17 cellular contexts compared by ENCODE assay signal in the genomic region with DNA sequence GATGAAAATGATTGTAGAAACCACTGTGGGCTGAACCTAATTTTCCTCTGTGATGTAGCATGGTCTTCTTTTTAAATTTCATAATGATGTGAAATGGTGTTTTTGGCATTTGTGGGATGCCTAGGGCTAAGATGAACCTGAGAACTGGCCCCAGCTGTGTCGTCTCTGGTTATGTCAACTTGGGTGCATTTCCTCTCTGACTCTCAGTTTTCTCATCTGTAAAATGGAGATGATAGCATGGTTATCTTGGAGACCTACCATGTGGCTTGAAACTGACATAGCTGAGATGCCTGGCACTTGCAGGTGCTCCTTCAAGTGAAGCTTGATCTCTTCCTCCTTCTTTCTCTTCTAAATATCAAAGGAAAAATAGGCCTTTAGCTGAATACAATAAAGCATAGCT.
"Had no signal": no experiment of that assay in that cellular context is flagged by ENCODE, and none has a peak within 500 bp of the region (broad histone marks: within the 10 kb centered on the region; RNA-seq: fewer than 3 reads in every experiment).

No MANE protein-coding gene starts in this region.

- H3K27ac Mint-ChIP-seq: activated CD4-positive, alpha-beta T cell treated with anti-CD3 and anti-CD28 coated beads for 36 hours; activated naive CD8-positive, alpha-beta T cell treated with anti-CD3 and anti-CD28 coated beads for 36 hours; activated T-helper 1 cell treated with anti-CD3 and anti-CD28 coated beads, Interleukin-12 subunit alpha, Interleukin-12 subunit beta, Interleukin-2, Interleukin-4 antibody, amounts not matched to agents 30 ng/mL and 10 ng/mL and 1 ng/mL, durations not matched to agents 14 hours and 24 hours and 36 hours; mesothelial cell of epicardium; nephron; stimulated activated naive B cell treated with anti-CD40 and anti-IgM and Interleukin-4, amounts not matched to agents 10 μg/mL and 1 μg/mL and 100 μg/mL, for 72 hours had no signal

- H3K27me3 ChIP-seq: sigmoid colon, upper lobe of left lung had no signal

- H3K9me3 Mint-ChIP-seq: activated naive CD8-positive, alpha-beta T cell treated with anti-CD3 and anti-CD28 coated beads for 36 hours; activated T-helper 1 cell treated with anti-CD3 and anti-CD28 coated beads, Interleukin-12 subunit alpha, Interleukin-12 subunit beta, Interleukin-2, Interleukin-4 antibody, amounts not matched to agents 30 ng/mL and 10 ng/mL and 1 ng/mL, durations not matched to agents 14 hours and 24 hours and 36 hours; mesothelial cell of epicardium; nephron; stimulated activated naive B cell treated with anti-CD40 and anti-IgM and Interleukin-4, amounts not matched to agents 10 μg/mL and 1 μg/mL and 100 μg/mL, for 72 hours had no signal

- H3K27ac ChIP-seq: parathyroid adenoma, sigmoid colon, thoracic aorta, upper lobe of left lung had no signal

- H3K36me3 Mint-ChIP-seq: activated naive CD8-positive, alpha-beta T cell treated with anti-CD3 and anti-CD28 coated beads for 36 hours; mesothelial cell of epicardium; stimulated activated naive B cell treated with anti-CD40 and anti-IgM and Interleukin-4, amounts not matched to agents 10 μg/mL and 1 μg/mL and 100 μg/mL, for 72 hours had no signal

- H3K4me1 ChIP-seq: parathyroid adenoma, sigmoid colon, upper lobe of left lung had no signal

- H3K9me3 ChIP-seq: sigmoid colon, thoracic aorta, upper lobe of left lung had no signal

- H3K36me3 ChIP-seq: sigmoid colon, thoracic aorta, upper lobe of left lung had no signal

- ATAC-seq: activated CD4-positive, alpha-beta T cell treated with anti-CD3 and anti-CD28 coated beads for 36 hours; left colon; stimulated activated naive B cell treated with anti-CD40 and anti-IgM and Interleukin-4, amounts not matched to agents 10 μg/mL and 1 μg/mL and 100 μg/mL, for 72 hours had no signal

- DNase-seq: activated CD4-positive, alpha-beta T cell treated with anti-CD3 and anti-CD28 coated beads for 36 hours; activated CD4-positive, alpha-beta T cell treated with anti-CD3 and anti-CD28 coated beads, Interleukin-2, amount 50 U/mL, for 48 hours; activated naive CD8-positive, alpha-beta T cell treated with anti-CD3 and anti-CD28 coated beads for 36 hours; activated T-cell treated with anti-CD3 and anti-CD28 coated beads for 4 hours; amniotic stem cell; caudate nucleus; hippocampal formation; left colon; sigmoid colon; stimulated activated naive B cell treated with anti-CD40 and anti-IgM and Interleukin-4, amounts not matched to agents 10 μg/mL and 1 μg/mL and 100 μg/mL, for 72 hours; upper lobe of left lung had no signal

- H3K4me1 Mint-ChIP-seq: activated CD4-positive, alpha-beta T cell treated with anti-CD3 and anti-CD28 coated beads for 36 hours; activated naive CD8-positive, alpha-beta T cell treated with anti-CD3 and anti-CD28 coated beads for 36 hours; mesothelial cell of epicardium; nephron; stimulated activated naive B cell treated with anti-CD40 and anti-IgM and Interleukin-4, amounts not matched to agents 10 μg/mL and 1 μg/mL and 100 μg/mL, for 72 hours had no signal

- H3K4me3 ChIP-seq: lung, sigmoid colon, thoracic aorta, upper lobe of left lung had no signal

- H3K9ac ChIP-seq: parathyroid adenoma had no signal

- H3K4me3 Mint-ChIP-seq: activated CD4-positive, alpha-beta T cell treated with anti-CD3 and anti-CD28 coated beads for 36 hours; activated naive CD8-positive, alpha-beta T cell treated with anti-CD3 and anti-CD28 coated beads for 36 hours; activated T-helper 1 cell treated with anti-CD3 and anti-CD28 coated beads, Interleukin-12 subunit alpha, Interleukin-12 subunit beta, Interleukin-2, Interleukin-4 antibody, amounts not matched to agents 30 ng/mL and 10 ng/mL and 1 ng/mL, durations not matched to agents 14 hours and 24 hours and 36 hours; mesothelial cell of epicardium; nephron; stimulated activated naive B cell treated with anti-CD40 and anti-IgM and Interleukin-4, amounts not matched to agents 10 μg/mL and 1 μg/mL and 100 μg/mL, for 72 hours had no signal
